Comparison of ENCODE assay signal across 1 cellular context in the genomic region with DNA sequence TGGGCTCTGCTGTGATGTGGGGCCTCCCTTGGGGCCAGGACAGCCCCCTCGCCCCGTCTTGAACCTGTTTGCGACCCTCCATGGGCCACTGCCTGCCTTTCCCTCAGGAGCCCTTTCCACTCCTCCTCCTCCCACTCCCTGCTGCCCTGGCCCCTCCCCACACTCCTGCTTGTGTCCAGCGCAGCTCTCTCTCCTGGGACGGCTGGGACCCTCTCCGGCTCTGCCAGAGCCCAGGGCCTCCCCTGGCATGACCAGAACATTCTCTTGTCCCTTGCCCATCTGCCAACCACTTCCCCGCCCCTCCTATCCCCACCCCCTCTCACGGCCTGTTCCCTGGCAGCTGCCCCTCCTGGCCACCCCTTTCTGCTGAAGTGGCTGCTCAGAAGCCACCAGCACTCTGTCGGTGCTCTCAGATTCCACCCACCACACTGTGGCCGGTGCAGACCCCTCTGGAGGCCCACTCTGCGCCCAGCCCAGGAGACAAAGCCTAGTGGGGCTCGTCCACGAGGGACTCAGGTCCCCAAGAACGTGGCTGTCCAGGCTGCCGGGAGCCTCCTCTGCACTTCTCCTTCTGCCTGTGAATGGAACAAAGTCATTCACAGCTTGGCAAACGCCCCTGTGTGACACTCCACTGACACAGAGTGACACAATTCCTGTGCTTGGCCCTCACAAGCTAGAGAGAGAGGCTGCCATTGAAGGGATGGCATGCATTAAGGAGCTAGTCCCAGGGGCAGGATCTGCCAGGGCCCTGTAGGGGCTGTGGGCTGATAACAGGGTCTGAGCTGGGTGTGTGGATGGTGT.
A peak's percentile ranks its signal among the peaks of the same experiment; 100 is the strongest.
TF ChIP-seq lines count a peak whose summit lies in the region.

No MANE protein-coding gene starts in this region.

TF ChIP-seq in liver, 16 proteins besides CTCF, POLR2A, EP300 and RAD21 (continued from another document):
- TF ChIP-seq, protein P1, sequence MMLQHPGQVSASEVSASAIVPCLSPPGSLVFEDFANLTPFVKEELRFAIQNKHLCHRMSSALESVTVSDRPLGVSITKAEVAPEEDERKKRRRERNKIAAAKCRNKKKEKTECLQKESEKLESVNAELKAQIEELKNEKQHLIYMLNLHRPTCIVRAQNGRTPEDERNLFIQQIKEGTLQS (IDR thresholded peaks at IDR 0.05): no peak
- no peak for TF ChIP-seq FOXA2 (IDR thresholded peaks at IDR 0.05)
- TF ChIP-seq NR2F2 (IDR thresholded peaks at IDR 0.05): no peak
- TF ChIP-seq EGR1 (IDR thresholded peaks at IDR 0.05; ENCODE audit: low read depth in 2 of 2): peak in 1 of 2 donors; percentile 2
- TF ChIP-seq, protein P2, sequence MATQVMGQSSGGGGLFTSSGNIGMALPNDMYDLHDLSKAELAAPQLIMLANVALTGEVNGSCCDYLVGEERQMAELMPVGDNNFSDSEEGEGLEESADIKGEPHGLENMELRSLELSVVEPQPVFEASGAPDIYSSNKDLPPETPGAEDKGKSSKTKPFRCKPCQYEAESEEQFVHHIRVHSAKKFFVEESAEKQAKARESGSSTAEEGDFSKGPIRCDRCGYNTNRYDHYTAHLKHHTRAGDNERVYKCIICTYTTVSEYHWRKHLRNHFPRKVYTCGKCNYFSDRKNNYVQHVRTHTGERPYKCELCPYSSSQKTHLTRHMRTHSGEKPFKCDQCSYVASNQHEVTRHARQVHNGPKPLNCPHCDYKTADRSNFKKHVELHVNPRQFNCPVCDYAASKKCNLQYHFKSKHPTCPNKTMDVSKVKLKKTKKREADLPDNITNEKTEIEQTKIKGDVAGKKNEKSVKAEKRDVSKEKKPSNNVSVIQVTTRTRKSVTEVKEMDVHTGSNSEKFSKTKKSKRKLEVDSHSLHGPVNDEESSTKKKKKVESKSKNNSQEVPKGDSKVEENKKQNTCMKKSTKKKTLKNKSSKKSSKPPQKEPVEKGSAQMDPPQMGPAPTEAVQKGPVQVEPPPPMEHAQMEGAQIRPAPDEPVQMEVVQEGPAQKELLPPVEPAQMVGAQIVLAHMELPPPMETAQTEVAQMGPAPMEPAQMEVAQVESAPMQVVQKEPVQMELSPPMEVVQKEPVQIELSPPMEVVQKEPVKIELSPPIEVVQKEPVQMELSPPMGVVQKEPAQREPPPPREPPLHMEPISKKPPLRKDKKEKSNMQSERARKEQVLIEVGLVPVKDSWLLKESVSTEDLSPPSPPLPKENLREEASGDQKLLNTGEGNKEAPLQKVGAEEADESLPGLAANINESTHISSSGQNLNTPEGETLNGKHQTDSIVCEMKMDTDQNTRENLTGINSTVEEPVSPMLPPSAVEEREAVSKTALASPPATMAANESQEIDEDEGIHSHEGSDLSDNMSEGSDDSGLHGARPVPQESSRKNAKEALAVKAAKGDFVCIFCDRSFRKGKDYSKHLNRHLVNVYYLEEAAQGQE (IDR thresholded peaks at IDR 0.05): peak; percentile 69
